8 cellular contexts compared by ENCODE assay signal in the genomic region with DNA sequence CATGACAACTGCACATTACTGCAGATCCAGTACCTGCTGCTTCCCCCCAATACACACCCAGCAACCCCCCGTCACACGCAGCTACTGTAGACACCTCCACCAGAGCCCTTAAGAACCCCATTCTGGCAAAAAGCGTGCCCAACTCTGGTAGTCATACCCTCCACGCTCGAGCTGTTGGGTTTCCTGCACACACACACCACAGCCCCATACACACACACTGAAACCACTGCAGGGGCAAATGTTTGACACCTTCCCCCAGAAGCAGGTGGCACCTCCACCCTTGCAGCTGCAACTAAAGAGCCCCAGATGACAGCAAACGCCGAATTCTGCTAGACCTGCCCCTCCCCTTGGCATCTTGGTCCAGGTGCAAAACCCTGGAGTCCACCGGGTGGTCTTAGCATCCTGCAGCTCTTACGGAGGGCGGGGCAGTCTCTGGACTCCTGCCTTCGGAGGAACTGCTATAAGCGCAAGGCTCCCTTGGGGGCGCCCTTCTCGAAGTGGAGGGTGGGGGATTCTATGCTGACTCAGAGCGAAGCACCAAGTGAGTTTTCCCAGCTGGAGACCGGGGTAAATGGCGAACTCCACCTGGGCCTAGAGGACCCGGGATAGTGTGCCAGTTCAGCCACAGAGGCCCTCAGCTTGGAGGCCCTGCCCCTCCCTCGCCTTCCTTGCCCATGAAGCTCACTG. TPM values are rescaled to one million over a fixed set of nuclear protein-coding genes. Genes with fewer than 3 reads are reported as not detected.
DNase-seq lines count a peak whose midpoint lies in the region; ATAC-seq, FAIRE-seq and TF ChIP-seq lines count a peak whose summit lies in the region.

No MANE protein-coding gene starts in this region.

- H3K4me2 ChIP-seq in A549, result peak overlapping the region; percentile 96; the same call in 2 of the 3 replicates

- POLR2A ChIA-PET in A549 (lab: Yijun Ruan, JAX), result no interaction called here

- no peak for TF ChIP-seq POLR2A in A549 (IDR thresholded peaks at IDR 0.05; ENCODE audit: low read length)

- H3K4me3 ChIP-seq in A549, result no peak overlapping the region
- H3K4me3 ChIP-seq in iPS-20b (ENCODE audit: low read length), result peak overlapping the region; percentile 72

- TF ChIP-seq RAD21 in A549 (conservative IDR thresholded peaks at IDR 0.05 in 1 of 2, IDR thresholded peaks at IDR 0.05 in 1 of 2), result no peak

- no peak for TF ChIP-seq CTCF in A549 (IDR thresholded peaks at IDR 0.05)

- no peak for FAIRE-seq in A549 (lab: Jason Lieb, UNC)

- peak in 1 of 2 experiments; percentile 36; a peak in 2 of 6 replicates for ATAC-seq in A549
- ATAC-seq in GM18873 (IDR thresholded peaks at IDR 0.05; ENCODE audit: low FRiP score, unreplicated experiment), result no peak

- peak; percentile 16 for DNase-seq in A549 (ENCODE audit: low read depth in 1 of 2, low spot score in 1 of 2)
- peak; percentile 54 for DNase-seq in G401 (ENCODE audit: low spot score)
- DNase-seq in SK-MEL-5 (ENCODE audit: low read depth, low spot score), result peak; percentile 3
- no peak for DNase-seq in glomerular visceral epithelial cell (ENCODE audit: extremely low spot score)
- no peak for DNase-seq in NCI-H2029 (lab: John Stamatoyannopoulos, UW)
- DNase-seq in central memory CD4-positive, alpha-beta T cell, result no peak

- no peak overlapping the region for H3K27ac ChIP-seq in A549
- no peak overlapping the region for H3K27ac ChIP-seq in iPS-20b (ENCODE audit: low read length)

- H3K4me1 ChIP-seq in A549 (0 out of 3 replicates have a peak, but pooled peaks cover 4% of the 10 kb centered on the region), iPS-20b (ENCODE audit: insufficient read depth, low read length) (peaks cover 4% of the 10 kb centered on the region; the same call in 1 of the 2 replicates)

- no peaks in the 10 kb centered on the region for H3K36me3 ChIP-seq in iPS-20b (ENCODE audit: insufficient read depth, low read depth, low read length)

- CTCF ChIA-PET in A549 (lab: Yijun Ruan, JAX), result interaction anchor here (0.6 to 1.6 kb wide), 3 partner anchors 178 to 545 kb away, joined by 3 to 4 read pairs (median 3); no protein-coding TSS in a partner anchor

- H3K9me3 ChIP-seq in A549 (no peaks in the 10 kb centered on the region), iPS-20b (ENCODE audit: insufficient read depth, low read depth, low read length) (no peaks in the 10 kb centered on the region)

- H3K27me3 ChIP-seq in iPS-20b (ENCODE audit: insufficient read depth, low read length), result peaks cover 48% of the 10 kb centered on the region

- TF ChIP-seq EP300 in A549 (IDR thresholded peaks at IDR 0.05), result no peak

- H3K9ac ChIP-seq in iPS-20b (ENCODE audit: low read depth, low read length), result no peak overlapping the region; the same call in 1 of the 2 replicates

- in situ Hi-C loops in G401 (cut with HindIII; ENCODE audit: low sequenced_read_pairs), result no loop called here
- in situ Hi-C loops in SK-MEL-5 (cut with HindIII; ENCODE audit: low pct_unique_long_range_greater_than_20kb, low sequenced_read_pairs), result no loop called here

- WGBS in A549 (ENCODE audit: missing lambda C conversion rate), result 57% methylated on average over 12 of the region's 19 CpGs

TF ChIP-seq in A549, 52 proteins besides CTCF, POLR2A, EP300 and RAD21:
- TF ChIP-seq REST (IDR thresholded peaks at IDR 0.05) (no peak), ZNF302 (CRISPR knock-in tag; IDR thresholded peaks at IDR 0.05) (no peak), PHF8 (IDR thresholded peaks at IDR 0.05; ENCODE audit: borderline replicate concordance, low read depth) (no peak), MYC (IDR thresholded peaks at IDR 0.05; ENCODE audit: borderline replicate concordance, low read length) (no peak), BHLHE40 (IDR thresholded peaks at IDR 0.05; ENCODE audit: low read depth, low read length) (no peak), TP53 (CRISPR knock-in tag; IDR thresholded peaks at IDR 0.05) (no peak), NR3C1 (IDR thresholded peaks at IDR 0.05) (no peak), HEYL (CRISPR knock-in tag; IDR thresholded peaks at IDR 0.05) (no peak), ZSCAN20 (CRISPR knock-in tag; IDR thresholded peaks at IDR 0.05) (no peak), ZC3H11A (IDR thresholded peaks at IDR 0.05) (no peak), HDAC2 (IDR thresholded peaks at IDR 0.05) (no peak), CEBPB (IDR thresholded peaks at IDR 0.05) (no peak), MAZ (IDR thresholded peaks at IDR 0.05; ENCODE audit: borderline replicate concordance, low read depth, low read length) (no peak), CBX8 (IDR thresholded peaks at IDR 0.05) (no peak), ATOH8 (CRISPR knock-in tag; IDR thresholded peaks at IDR 0.05; ENCODE audit: low read depth) (no peak), KDM5A (IDR thresholded peaks at IDR 0.05) (no peak)
- TF ChIP-seq, protein P1, sequence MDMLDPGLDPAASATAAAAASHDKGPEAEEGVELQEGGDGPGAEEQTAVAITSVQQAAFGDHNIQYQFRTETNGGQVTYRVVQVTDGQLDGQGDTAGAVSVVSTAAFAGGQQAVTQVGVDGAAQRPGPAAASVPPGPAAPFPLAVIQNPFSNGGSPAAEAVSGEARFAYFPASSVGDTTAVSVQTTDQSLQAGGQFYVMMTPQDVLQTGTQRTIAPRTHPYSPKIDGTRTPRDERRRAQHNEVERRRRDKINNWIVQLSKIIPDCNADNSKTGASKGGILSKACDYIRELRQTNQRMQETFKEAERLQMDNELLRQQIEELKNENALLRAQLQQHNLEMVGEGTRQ (IDR thresholded peaks at IDR 0.05), result no peak

RNA-seq across cellular contexts. Expression of gene FRMPD3, which starts 1.5 kb away (rescaled TPM):
- polyA plus RNA-seq in A549 (2011; rRNA removed) (0.01 and 0.03 TPM in 2 replicates), A549 (2017; fragmentation: RNase III; extraction: RNeasy Plus Mini Kit Qiagen cat#74134 plus additional on column Dnase treatment) (0.05 TPM in 3 replicates)
- 0.01 TPM in 2 replicates for polyA plus RNA-seq in A549 (2012; cell fraction: cytosol; rRNA removed)
- 0.01 and 0.04 TPM in 2 replicates for polyA plus RNA-seq in A549 (2012; cell fraction: nucleus; rRNA removed)
- 0.05 TPM in 1 of 2 replicates, not detected in the other for polyA minus RNA-seq in A549 (2011; rRNA and poly(A)+ RNA removed)
- total RNA-seq in G401 (2014; rRNA removed; shearing (Covaris generic)), result not detected in 2 replicates
- total RNA-seq in SK-MEL-5 (2014; rRNA removed; shearing (Covaris generic)), result 0.03 TPM in 1 of 2 replicates, not detected in the other
- polyA plus RNA-seq in SK-MEL-5 (2015; cell fraction: cytosol; rRNA removed), result 0.02 and 0.13 TPM in 2 replicates
- polyA plus RNA-seq in SK-MEL-5 (2015; cell fraction: nucleus; rRNA removed), result 0.18 TPM in 1 of 2 replicates, not detected in the other

Comparison
In these comparisons a context has a peak if more than half of its experiments do, and no peak if none do; other contexts are left out.
1. DNase-seq: peak in A549 (2 of 2), G401 (single experiment) and SK-MEL-5 (single experiment); none in glomerular visceral epithelial cell (single experiment), NCI-H2029 (single experiment) and central memory CD4-positive, alpha-beta T cell (single experiment).